ENCODE assay signal across 9 cellular contexts in genomic region chr11:13776134-13776815, GRCh38.
DNase-seq lines count a peak whose midpoint lies in the region; ATAC-seq and TF ChIP-seq lines count a peak whose summit lies in the region.
"Had no signal": no experiment of that assay in that cellular context is flagged by ENCODE, and none has a peak within 500 bp of the region (broad histone marks: within the 10 kb centered on the region; RNA-seq: fewer than 3 reads in every experiment).

No MANE protein-coding gene starts in this region.

- peak; percentile 16 for TF ChIP-seq CTCF in AG09309 (IDR thresholded peaks at IDR 0.05; ENCODE audit: control insufficient read depth, insufficient read depth, low read depth, low read length, missing control alignments)
- no peak for TF ChIP-seq CTCF in tibial nerve (IDR thresholded peaks at IDR 0.05)

- no peak overlapping the region for H3K27ac ChIP-seq in GM23248
- H3K27ac ChIP-seq in tibial nerve, result no peak overlapping the region

- H3K4me3 ChIP-seq in AG09309 (ENCODE audit: control insufficient read depth, low read depth, low read length), result no peak overlapping the region
- no peak overlapping the region for H3K4me3 ChIP-seq in GM23248
- no peak overlapping the region for H3K4me3 ChIP-seq in tibial nerve

- WGBS in GM23248 (ENCODE audit: low coverage in 1 of 2, low lambda C conversion rate in 2 of 2, missing lambda C conversion rate in 2 of 2), 2 experiments, result 44 to 61% methylated on average over 3 of the region's 3 CpGs
- WGBS in tibial nerve, 2 donors, result 80% methylated on average over 3 of the region's 3 CpGs

- H3K9ac ChIP-seq in GM23248, result no peak overlapping the region

- in situ Hi-C loops in GM23248 (cut with MboI), result no loop called here

- H3K79me2 ChIP-seq in GM23248 (ENCODE audit: insufficient read depth), result no peaks in the 10 kb centered on the region

- H3K9me3 ChIP-seq in GM23248 (ENCODE audit: low read depth) (no peaks in the 10 kb centered on the region), tibial nerve (no peaks in the 10 kb centered on the region)

- no peaks in the 10 kb centered on the region for H3K9me2 ChIP-seq in GM23248 (ENCODE audit: insufficient read depth)

- no peak for DNase-seq in AG09309 (ENCODE audit: low read depth)
- DNase-seq in GM23248, result peak; percentile 3
- DNase-seq in T-helper 9 cell, result peak; percentile 31
- DNase-seq in fibroblast of peridontal ligament (ENCODE audit: extremely low read depth), result peak; percentile 8
- DNase-seq in tibial nerve (ENCODE audit: low spot score in 2 of 2), result no peak
- DNase-seq in SK-N-DZ (ENCODE audit: low spot score), result no peak
- DNase-seq: NCI-H1930 had no signal

- no peak overlapping the region for H3K4me2 ChIP-seq in GM23248 (ENCODE audit: unreplicated experiment)

- H3K4me1 ChIP-seq in GM23248 (ENCODE audit: insufficient read depth) (no peaks in the 10 kb centered on the region), tibial nerve (no peaks in the 10 kb centered on the region)

- no peak overlapping the region for H2AFZ ChIP-seq in GM23248

- H4K20me1 ChIP-seq in GM23248 (ENCODE audit: insufficient read depth), result no peaks in the 10 kb centered on the region

- H3F3A ChIP-seq in GM23248 (ENCODE audit: insufficient read depth), result no peaks in the 10 kb centered on the region

- H3K27me3 ChIP-seq in GM23248 (replicated peaks; ENCODE audit: insufficient read depth) (peaks cover 26% of the 10 kb centered on the region), tibial nerve (no peaks in the 10 kb centered on the region)

- ATAC-seq in HG02973 (IDR thresholded peaks at IDR 0.05; ENCODE audit: unreplicated experiment), result no peak
- ATAC-seq in HG03196 (IDR thresholded peaks at IDR 0.05; ENCODE audit: unreplicated experiment), result no peak

- no peak for TF ChIP-seq EP300 in tibial nerve (IDR thresholded peaks at IDR 0.05)

- TF ChIP-seq POLR2A in tibial nerve (IDR thresholded peaks at IDR 0.05), result no peak

- H3K36me3 ChIP-seq in GM23248 (ENCODE audit: low read depth), result no peaks in the 10 kb centered on the region
- no peaks in the 10 kb centered on the region for H3K36me3 ChIP-seq in tibial nerve

Comparison
In these comparisons a context has a peak if more than half of its experiments do, and no peak if none do; other contexts are left out.
1. DNase-seq: peak in GM23248 (single experiment), T-helper 9 cell (single experiment) and fibroblast of peridontal ligament (single experiment); none in AG09309 (single experiment), tibial nerve (0 of 2) and SK-N-DZ (single experiment).